In the genomic region with DNA sequence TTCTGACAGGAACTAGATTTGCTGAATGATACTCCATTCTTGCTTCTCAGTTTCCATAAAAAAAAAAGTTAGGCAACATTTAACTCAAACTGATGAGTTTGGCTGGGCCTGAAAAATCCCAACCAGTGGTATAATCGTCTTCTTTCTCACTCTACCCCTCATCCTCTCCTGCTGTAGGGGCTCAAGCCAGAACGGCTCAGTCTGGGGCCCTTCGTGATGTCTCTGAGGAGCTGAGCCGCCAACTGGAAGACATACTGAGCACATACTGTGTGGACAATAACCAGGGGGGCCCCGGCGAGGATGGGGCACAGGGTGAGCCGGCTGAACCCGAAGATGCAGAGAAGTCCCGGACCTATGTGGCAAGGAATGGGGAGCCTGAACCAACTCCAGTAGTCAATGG, we compare ENCODE assay signal across 8 cellular contexts. TPM values are rescaled to one million over a fixed set of nuclear protein-coding genes. Genes with fewer than 3 reads are reported as not detected.
DNase-seq lines count a peak whose midpoint lies in the region; ATAC-seq and TF ChIP-seq lines count a peak whose summit lies in the region.

No MANE protein-coding gene starts in this region.

- intact Hi-C loops in left lung (cut with DNase I): no loop called here
- intact Hi-C loops in tibial artery (cut with DNase I; ENCODE audit: low total_unique reads): loop anchor here (10.0 kb wide), 1 partner anchor 54 kb away; no protein-coding TSS in a partner anchor

- DNase-seq in activated T-cell treated with anti-CD3 and anti-CD28 coated beads, Interleukin-2, amount 50 U/mL, for 4 hours: no peak
- no peak for DNase-seq in activated T-cell treated with anti-CD3 and anti-CD28 coated beads, Interleukin-2, amount 50 U/mL, for 48 hours
- DNase-seq in activated naive CD8-positive, alpha-beta T cell treated with anti-CD3 and anti-CD28 coated beads for 36 hours: no peak
- DNase-seq in left lung (no peak), tibial artery (peak in 1 of 2 donors; percentile 61)

- H3K27ac ChIP-seq in left lung: peak overlapping the region in 1 of 2 donors; percentile 95
- peak overlapping the region; percentile 90 to 93 for H3K27ac ChIP-seq in tibial artery

- H3K4me1 ChIP-seq in left lung: peaks cover 21 to 63% of the 10 kb centered on the region in 2 donors
- peaks cover 0 to 57% (median 42%) of the 10 kb centered on the region in 4 donors for H3K4me1 ChIP-seq in tibial artery

- no peak for TF ChIP-seq CTCF in left lung (IDR thresholded peaks at IDR 0.05)
- TF ChIP-seq CTCF in tibial artery (IDR thresholded peaks at IDR 0.05): no peak

- H3K4me3 Mint-ChIP-seq in activated T-cell treated with anti-CD3 and anti-CD28 coated beads, Interleukin-2, amount 50 U/mL, for 4 hours: peak overlapping the region; percentile 94
- H3K4me3 Mint-ChIP-seq in activated naive CD8-positive, alpha-beta T cell treated with anti-CD3 and anti-CD28 coated beads for 36 hours: peak overlapping the region; percentile 95

- H3K27me3 Mint-ChIP-seq in activated T-cell treated with anti-CD3 and anti-CD28 coated beads, Interleukin-2, amount 50 U/mL, for 4 hours (ENCODE audit: low read depth): no peaks in the 10 kb centered on the region
- H3K27me3 Mint-ChIP-seq in activated naive CD8-positive, alpha-beta T cell treated with anti-CD3 and anti-CD28 coated beads for 36 hours: no peaks in the 10 kb centered on the region

- peaks cover 40% of the 10 kb centered on the region for H3K36me3 Mint-ChIP-seq in activated T-cell treated with anti-CD3 and anti-CD28 coated beads, Interleukin-2, amount 50 U/mL, for 4 hours (ENCODE audit: insufficient read depth)
- peaks cover 50% of the 10 kb centered on the region for H3K36me3 Mint-ChIP-seq in activated naive CD8-positive, alpha-beta T cell treated with anti-CD3 and anti-CD28 coated beads for 36 hours

- ATAC-seq in activated T-cell treated with anti-CD3 and anti-CD28 coated beads, Interleukin-2, amount 50 U/mL, for 4 hours: no peak
- ATAC-seq in left lung (no peak), HG03571 (IDR thresholded peaks at IDR 0.05; ENCODE audit: unreplicated experiment) (no peak), GM18519 (IDR thresholded peaks at IDR 0.05; ENCODE audit: low FRiP score, unreplicated experiment) (no peak), HG03460 (IDR thresholded peaks at IDR 0.05; ENCODE audit: unreplicated experiment) (no peak)

- H3K4me1 Mint-ChIP-seq in activated T-cell treated with anti-CD3 and anti-CD28 coated beads, Interleukin-2, amount 50 U/mL, for 4 hours (ENCODE audit: low read depth): peaks cover 48% of the 10 kb centered on the region
- H3K4me1 Mint-ChIP-seq in activated naive CD8-positive, alpha-beta T cell treated with anti-CD3 and anti-CD28 coated beads for 36 hours: peaks cover 51% of the 10 kb centered on the region

- H3K27ac Mint-ChIP-seq in activated naive CD8-positive, alpha-beta T cell treated with anti-CD3 and anti-CD28 coated beads for 36 hours: peak overlapping the region; percentile 96

- H3K27me3 ChIP-seq in left lung: no peaks in the 10 kb centered on the region
- no peaks in the 10 kb centered on the region for H3K27me3 ChIP-seq in tibial artery

- H3K4me3 ChIP-seq in left lung: peak overlapping the region; percentile 62 to 80
- H3K4me3 ChIP-seq in tibial artery: peak overlapping the region; percentile 64 to 81

- H3K36me3 ChIP-seq in left lung (peaks cover 0 to 46% of the 10 kb centered on the region in 2 donors), tibial artery (peaks cover 14 to 47% (median 18%) of the 10 kb centered on the region in 3 donors)

- H3K9me3 ChIP-seq in left lung (no peaks in the 10 kb centered on the region), tibial artery (no peaks in the 10 kb centered on the region)

- H3K9me3 Mint-ChIP-seq in activated T-cell treated with anti-CD3 and anti-CD28 coated beads, Interleukin-2, amount 50 U/mL, for 4 hours: no peaks in the 10 kb centered on the region
- no peaks in the 10 kb centered on the region for H3K9me3 Mint-ChIP-seq in activated naive CD8-positive, alpha-beta T cell treated with anti-CD3 and anti-CD28 coated beads for 36 hours

RNA-seq across cellular contexts. Expression of gene TXLNA, which starts 1.6 kb away (rescaled TPM):
- total RNA-seq in activated T-cell treated with anti-CD3 and anti-CD28 coated beads, Interleukin-2, amount 50 U/mL, for 4 hours: 10 to 100 TPM; 80.7 to 86.6 (median 86.0) TPM
- 10 to 100 TPM; 84.0 to 84.4 TPM for total RNA-seq in activated naive CD8-positive, alpha-beta T cell treated with anti-CD3 and anti-CD28 coated beads for 36 hours
- 10 to 100 TPM; 54.0 to 56.4 TPM for total RNA-seq in left lung

RNA-seq across cellular contexts. Expression of gene CCDC28B, which starts 19.3 kb away (rescaled TPM):
- total RNA-seq in activated T-cell treated with anti-CD3 and anti-CD28 coated beads, Interleukin-2, amount 50 U/mL, for 4 hours: 10 to 100 TPM in 1 of 3 donors, 1 to 10 TPM in 2; 6.7 to 10.0 (median 7.8) TPM
- 10 to 100 TPM; 29.0 to 29.1 TPM for total RNA-seq in activated naive CD8-positive, alpha-beta T cell treated with anti-CD3 and anti-CD28 coated beads for 36 hours
- 1 to 10 TPM; 7.2 to 9.0 TPM for total RNA-seq in left lung

RNA-seq across cellular contexts. Expression of gene IQCC, which starts 24.4 kb away (rescaled TPM):
- total RNA-seq in activated T-cell treated with anti-CD3 and anti-CD28 coated beads, Interleukin-2, amount 50 U/mL, for 4 hours: 1 to 10 TPM; 2.2 to 3.0 (median 2.9) TPM
- total RNA-seq in activated naive CD8-positive, alpha-beta T cell treated with anti-CD3 and anti-CD28 coated beads for 36 hours: 1 to 10 TPM; 4.8 to 5.0 TPM
- 1 to 10 TPM; 1.9 to 2.3 TPM for total RNA-seq in left lung

RNA-seq across cellular contexts. Expression of gene DCDC2B, which starts 27.8 kb away (rescaled TPM):
- total RNA-seq in activated T-cell treated with anti-CD3 and anti-CD28 coated beads, Interleukin-2, amount 50 U/mL, for 4 hours: not detected
- total RNA-seq in activated naive CD8-positive, alpha-beta T cell treated with anti-CD3 and anti-CD28 coated beads for 36 hours: not detected
- total RNA-seq in left lung: 1 to 10 TPM in 1 of 2 donors, not detected in 1; 2.3 TPM

RNA-seq across cellular contexts. Expression of gene TMEM234, which starts 41.1 kb away (rescaled TPM):
- 1 to 10 TPM; 8.0 to 9.2 (median 8.2) TPM for total RNA-seq in activated T-cell treated with anti-CD3 and anti-CD28 coated beads, Interleukin-2, amount 50 U/mL, for 4 hours
- 1 to 10 TPM; 5.7 to 6.5 TPM for total RNA-seq in activated naive CD8-positive, alpha-beta T cell treated with anti-CD3 and anti-CD28 coated beads for 36 hours
- 10 to 100 TPM; 19.3 to 21.0 TPM for total RNA-seq in left lung
